In genomic region chr12:47803196-47803875, GRCh38 we compare ENCODE assay signal across 11 cellular contexts. TPM values are rescaled to one million over a fixed set of nuclear protein-coding genes. Genes with fewer than 3 reads are reported as not detected.
DNase-seq lines count a peak whose midpoint lies in the region; TF ChIP-seq lines count a peak whose summit lies in the region.
"Had no signal": no experiment of that assay in that cellular context is flagged by ENCODE, and none has a peak within 500 bp of the region (broad histone marks: within the 10 kb centered on the region; RNA-seq: fewer than 3 reads in every experiment).

No MANE protein-coding gene starts in this region.

- H3K9ac ChIP-seq in endodermal cell (ENCODE audit: extremely low read depth, low read length, poor library complexity, severe bottlenecking) (no peak overlapping the region), skeletal muscle tissue (ENCODE audit: low read depth in 1 of 3, low read length in 3 of 3) (peak overlapping the region in 2 of 3 donors; percentile 11 to 62), MM.1S (ENCODE audit: low read length) (no peak overlapping the region)
- H3K9ac ChIP-seq: neural progenitor cell had no signal

- H3K4me1 ChIP-seq in endodermal cell (ENCODE audit: control insufficient read depth, insufficient read depth, low read length) (peaks cover 14% of the 10 kb centered on the region), skeletal muscle tissue (ENCODE audit: control insufficient read depth in 3 of 3, insufficient read depth in 3 of 3, low read length in 3 of 3) (peaks cover 94 to 100% (median 99%) of the 10 kb centered on the region in 3 donors), MM.1S (ENCODE audit: low read length) (peaks cover 49% of the 10 kb centered on the region)

- no peak overlapping the region for H3K4me2 ChIP-seq in MM.1S (ENCODE audit: low read depth, low read length)
- H3K4me2 ChIP-seq: neural progenitor cell had no signal

- no peaks in the 10 kb centered on the region for H3K9me2 ChIP-seq in MM.1S (replicated peaks; ENCODE audit: insufficient read depth, low read length)

- POLR2A ChIA-PET in RWPE1 (lab: Yijun Ruan, JAX; ENCODE audit: low non-redundant PET), result no interaction called here

- H3K9me3 ChIP-seq in endodermal cell (ENCODE audit: control insufficient read depth, low read length), result no peaks in the 10 kb centered on the region
- no peaks in the 10 kb centered on the region for H3K9me3 ChIP-seq in skeletal muscle tissue (ENCODE audit: control insufficient read depth in 3 of 3, low read length in 3 of 3)
- no peaks in the 10 kb centered on the region for H3K9me3 ChIP-seq in MM.1S (replicated peaks; ENCODE audit: insufficient read depth, low read length)

- CTCF ChIA-PET in RWPE1 (lab: Yijun Ruan, JAX), result interaction anchor here (1.2 to 1.6 kb wide), 2 partner anchors 34 to 59 kb away, joined by 3 to 6 read pairs; no protein-coding TSS in a partner anchor

- H3K27me3 Mint-ChIP-seq in HFFc6 (ENCODE audit: insufficient read depth) (peaks cover 4% of the 10 kb centered on the region), endodermal cell (ENCODE audit: insufficient read depth) (no peaks in the 10 kb centered on the region)

- DNase-seq in HFFc6, result no peak
- no peak for DNase-seq in RWPE1 (ENCODE audit: low spot score)
- DNase-seq in endodermal cell, result no peak
- no peak for DNase-seq in MM.1S
- no peak for DNase-seq in effector CD8-positive, alpha-beta T cell (lab: John Stamatoyannopoulos, UW)
- no peak for DNase-seq in DMS153 (lab: John Stamatoyannopoulos, UW)
- DNase-seq: amniotic stem cell, foreskin fibroblast had no signal

- peaks cover 11% of the 10 kb centered on the region for H3F3A ChIP-seq in MM.1S (ENCODE audit: insufficient read depth, low read length)

- TF ChIP-seq CTCF in HFFc6 (IDR thresholded peaks at IDR 0.05) (no peak), RWPE1 (conservative IDR thresholded peaks at IDR 0.05; ENCODE audit: low read depth) (no peak), endodermal cell (conservative IDR thresholded peaks at IDR 0.05) (no peak), MM.1S (IDR thresholded peaks at IDR 0.05; ENCODE audit: low read length) (no peak)

- H3K4me1 Mint-ChIP-seq in HFFc6 (ENCODE audit: low read depth) (peaks cover 84% of the 10 kb centered on the region), endodermal cell (peaks cover 43% of the 10 kb centered on the region)

- H3K9me3 Mint-ChIP-seq in HFFc6, result no peaks in the 10 kb centered on the region
- H3K9me3 Mint-ChIP-seq in endodermal cell, result no peaks in the 10 kb centered on the region
- H3K9me3 Mint-ChIP-seq: neural progenitor cell had no signal

- WGBS in endodermal cell (ENCODE audit: insufficient coverage in 1 of 2, insufficient read length in 1 of 2), 2 experiments, result 91 to 97% methylated on average over 8 to 12 of the region's 12 CpGs

- H3K79me2 ChIP-seq in MM.1S (ENCODE audit: low read length), result peaks cover 100% of the 10 kb centered on the region

- H3K36me3 Mint-ChIP-seq in HFFc6 (ENCODE audit: low read depth) (peaks cover 5% of the 10 kb centered on the region; the same call in 1 of the 2 replicates), endodermal cell (ENCODE audit: low read depth) (peaks cover 32% of the 10 kb centered on the region)

- H3K27ac ChIP-seq in RWPE1 (peak overlapping the region; percentile 57), endodermal cell (ENCODE audit: low read depth, low read length) (no peak overlapping the region), skeletal muscle tissue (ENCODE audit: low read depth, low read length) (peak overlapping the region; percentile 59), MM.1S (ENCODE audit: low read length) (no peak overlapping the region)
- H3K27ac ChIP-seq: neural progenitor cell, SK-N-MC had no signal

- H3K27me3 ChIP-seq in endodermal cell (ENCODE audit: control insufficient read depth, insufficient read depth, low read length, poor library complexity, severe bottlenecking) (no peaks in the 10 kb centered on the region), skeletal muscle tissue (ENCODE audit: control insufficient read depth in 3 of 3, insufficient read depth in 3 of 3, low read length in 3 of 3) (no peaks in the 10 kb centered on the region), MM.1S (replicated peaks; ENCODE audit: insufficient read depth, low read length) (no peaks in the 10 kb centered on the region)
- H3K27me3 ChIP-seq: neural progenitor cell had no signal

- H3K36me3 ChIP-seq in endodermal cell (ENCODE audit: control insufficient read depth, insufficient read depth, low read length) (peaks cover 64% of the 10 kb centered on the region), skeletal muscle tissue (ENCODE audit: control insufficient read depth in 3 of 3, insufficient read depth in 3 of 3, low read length in 3 of 3) (peaks cover 0 to 13% (median 9%) of the 10 kb centered on the region in 3 donors), MM.1S (replicated peaks; ENCODE audit: insufficient read depth, low read length) (0 out of 2 replicates have a peak, but pooled peaks cover 3% of the 10 kb centered on the region)
- H3K36me3 ChIP-seq: neural progenitor cell had no signal

- H3K4me3 ChIP-seq in endodermal cell (ENCODE audit: low read length) (no peak overlapping the region), skeletal muscle tissue (ENCODE audit: low read length in 3 of 3) (peak overlapping the region in 1 of 3 donors; percentile 9), MM.1S (ENCODE audit: low read length) (no peak overlapping the region)
- H3K4me3 ChIP-seq: neural progenitor cell, SK-N-MC had no signal

- H3K27ac Mint-ChIP-seq in HFFc6 (peak overlapping the region; percentile 71), endodermal cell (peak overlapping the region; percentile 54)
- H3K27ac Mint-ChIP-seq: neural progenitor cell had no signal

- H3K4me3 Mint-ChIP-seq in HFFc6 (no peak overlapping the region), endodermal cell (no peak overlapping the region)
- H3K4me3 Mint-ChIP-seq: neural progenitor cell had no signal

- no peak overlapping the region for H2AFZ ChIP-seq in MM.1S (ENCODE audit: low read length)
- H2AFZ ChIP-seq: neural progenitor cell had no signal

- no peaks in the 10 kb centered on the region for H4K20me1 ChIP-seq in MM.1S (ENCODE audit: insufficient read depth, low read length)

RNA-seq across cellular contexts. Expression of gene HDAC7, which starts 16.4 kb away (rescaled TPM):
- total RNA-seq in HFFc6 (2021; fragmentation: NEBNext Ultra II Directional; extraction: Animal tissue kit (Norgen Biotek cat#: 25700)), result 100 to 1,000 TPM; 104 to 120 (median 108) TPM
- 100 to 1,000 TPM; 146 to 154 TPM for total RNA-seq in endodermal cell
- 73.0 TPM for polyA plus RNA-seq in endodermal cell (2013, experiment 1 of 2)
- polyA plus RNA-seq in endodermal cell (2013, experiment 2 of 2), result 68.5 TPM
- total RNA-seq in skeletal muscle tissue, result 21.4 TPM

RNA-seq across cellular contexts. Expression of gene SLC48A1, which starts 30.3 kb away (rescaled TPM):
- 10 to 100 TPM; 18.8 to 24.5 (median 21.0) TPM for total RNA-seq in HFFc6 (2021; fragmentation: NEBNext Ultra II Directional; extraction: Animal tissue kit (Norgen Biotek cat#: 25700))
- total RNA-seq in endodermal cell (10 to 100 TPM; 21.3 to 30.4 TPM), skeletal muscle tissue (7.8 TPM)
- 13.9 TPM for polyA plus RNA-seq in endodermal cell (2013, experiment 1 of 2)
- 13.5 TPM for polyA plus RNA-seq in endodermal cell (2013, experiment 2 of 2)

RNA-seq across cellular contexts. Expression of gene RAPGEF3, which starts 44.7 kb away (rescaled TPM):
- total RNA-seq in HFFc6 (2021; fragmentation: NEBNext Ultra II Directional; extraction: Animal tissue kit (Norgen Biotek cat#: 25700)), result 1 to 10 TPM; 2.0 to 4.1 (median 3.1) TPM
- total RNA-seq in endodermal cell (10 to 100 TPM; 11.4 to 19.6 TPM), skeletal muscle tissue (8.4 TPM)
- polyA plus RNA-seq in endodermal cell (2013, experiment 1 of 2), result 3.7 TPM
- 3.2 TPM for polyA plus RNA-seq in endodermal cell (2013, experiment 2 of 2)

Comparison
In these comparisons a context has a peak if more than half of its experiments do, and no peak if none do; other contexts are left out.
1. H3K27ac ChIP-seq: peak in RWPE1 (single experiment) and skeletal muscle tissue (single experiment); none in endodermal cell (single experiment) and MM.1S (single experiment).
2. H3K9ac ChIP-seq: peak in skeletal muscle tissue (2 of 3); none in endodermal cell (single experiment) and MM.1S (single experiment).